Comparison of ENCODE assay signal across 26 cellular contexts in genomic region chr10:1519391-1519790, GRCh38.
DNase-seq lines count a peak whose midpoint lies in the region; ATAC-seq, FAIRE-seq and TF ChIP-seq lines count a peak whose summit lies in the region.
"Had no signal": no experiment of that assay in that cellular context is flagged by ENCODE, and none has a peak within 500 bp of the region (broad histone marks: within the 10 kb centered on the region; RNA-seq: fewer than 3 reads in every experiment).

No MANE protein-coding gene starts in this region.

- H3K27ac Mint-ChIP-seq in Calu3 (ENCODE audit: unreplicated experiment): no peak overlapping the region
- H3K27ac Mint-ChIP-seq in CD8-positive, alpha-beta T cell: no peak overlapping the region
- H3K27ac Mint-ChIP-seq: B cell; CD4-positive, alpha-beta memory T cell; CD4-positive, CD25-positive, alpha-beta regulatory T cell had no signal

- no peak overlapping the region for H3K4me3 Mint-ChIP-seq in Calu3 (ENCODE audit: low read depth, unreplicated experiment)
- H3K4me3 Mint-ChIP-seq in CD8-positive, alpha-beta T cell: no peak overlapping the region
- H3K4me3 Mint-ChIP-seq: B cell; CD4-positive, alpha-beta memory T cell; CD4-positive, CD25-positive, alpha-beta regulatory T cell had no signal

- H3K36me3 ChIP-seq in CD8-positive, alpha-beta T cell (ENCODE audit: insufficient read depth, low read length): no peaks in the 10 kb centered on the region
- H3K36me3 ChIP-seq: BLaER1 treated with 17β-estradiol and CSF1 and Interleukin-3, amounts not matched to agents 10 nM and 100 nM had no signal

- no peaks in the 10 kb centered on the region for H3K4me1 ChIP-seq in right cardiac atrium (ENCODE audit: control insufficient read depth, insufficient read depth, low read length)
- no peaks in the 10 kb centered on the region for H3K4me1 ChIP-seq in CD8-positive, alpha-beta T cell (ENCODE audit: insufficient read depth, low read length)
- H3K4me1 ChIP-seq: A549 had no signal

- peaks cover 48% of the 10 kb centered on the region for H3K27me3 Mint-ChIP-seq in Calu3 (ENCODE audit: unreplicated experiment)
- peaks cover 2% of the 10 kb centered on the region for H3K27me3 Mint-ChIP-seq in CD8-positive, alpha-beta T cell (ENCODE audit: low read depth)
- H3K27me3 Mint-ChIP-seq: CD4-positive, CD25-positive, alpha-beta regulatory T cell had no signal

- FAIRE-seq in GM12891 (lab: Jason Lieb, UNC): peak; percentile 51
- FAIRE-seq: A549, GM19239 had no signal

- no peaks in the 10 kb centered on the region for H3K27me3 ChIP-seq in right cardiac atrium (ENCODE audit: control insufficient read depth, insufficient read depth)
- H3K27me3 ChIP-seq in CD8-positive, alpha-beta T cell (ENCODE audit: insufficient read depth, low read length): no peaks in the 10 kb centered on the region
- H3K27me3 ChIP-seq: BLaER1 treated with 17β-estradiol and CSF1 and Interleukin-3, amounts not matched to agents 10 nM and 100 nM had no signal

- POLR2A ChIA-PET in CD8-positive, alpha-beta T cell (lab: Charles Lee): no interaction called here

- DNase-seq in cardiac septum (ENCODE audit: low spot score) (peak; percentile 27), right cardiac atrium (no peak), GM12891 (ENCODE audit: insufficient read length, low spot score) (no peak), coronary artery (ENCODE audit: low spot score) (peak; percentile 33), islet precursor cell (peak; percentile 35), Calu3 (no peak), CD1c-positive myeloid dendritic cell (ENCODE audit: extremely low spot score) (no peak)
- no peak for DNase-seq in CD8-positive, alpha-beta T cell
- DNase-seq: AML-193; Caco-2; CD4-positive, alpha-beta memory T cell; CD4-positive, CD25-positive, alpha-beta regulatory T cell; DMS 273 treated with DMSO at 0.1 percent for 48 hours; DMS153; DMS53; DMS79; DND-41; EL; GDM1 had no signal

- no peak for ATAC-seq in right cardiac atrium
- ATAC-seq in CD8-positive, alpha-beta T cell: no peak
- ATAC-seq: A549, GM12878 had no signal

- CTCF ChIA-PET in Calu3 (lab: Charles Lee): no interaction called here
- CTCF ChIA-PET in CD8-positive, alpha-beta T cell (lab: Charles Lee): no interaction called here

- H3K4me1 Mint-ChIP-seq in Calu3 (ENCODE audit: low read depth, unreplicated experiment): no peaks in the 10 kb centered on the region
- H3K4me1 Mint-ChIP-seq in CD8-positive, alpha-beta T cell (ENCODE audit: low read depth): no peaks in the 10 kb centered on the region
- H3K4me1 Mint-ChIP-seq: CD4-positive, alpha-beta memory T cell; CD4-positive, CD25-positive, alpha-beta regulatory T cell had no signal

- TF ChIP-seq CTCF in coronary artery (IDR thresholded peaks at IDR 0.05) (no peak), Calu3 (IDR thresholded peaks at IDR 0.05; ENCODE audit: unreplicated experiment) (no peak)
- no peak for TF ChIP-seq CTCF in CD8-positive, alpha-beta T cell (IDR thresholded peaks at IDR 0.05)

- TF ChIP-seq POLR2A in GM12891 (IDR thresholded peaks at IDR 0.05; ENCODE audit: low read depth, low read length): no peak

- H3K36me3 Mint-ChIP-seq in Calu3 (ENCODE audit: insufficient read depth, unreplicated experiment): no peaks in the 10 kb centered on the region
- H3K36me3 Mint-ChIP-seq in CD8-positive, alpha-beta T cell: no peaks in the 10 kb centered on the region
- H3K36me3 Mint-ChIP-seq: CD4-positive, alpha-beta memory T cell; CD4-positive, CD25-positive, alpha-beta regulatory T cell had no signal

- H3K4me3 ChIP-seq in right cardiac atrium (ENCODE audit: low read length): no peak overlapping the region
- H3K4me3 ChIP-seq in coronary artery: no peak overlapping the region
- H3K4me3 ChIP-seq in CD8-positive, alpha-beta T cell (ENCODE audit: low read depth, low read length): no peak overlapping the region
- H3K4me3 ChIP-seq: A549; BLaER1 treated with 17β-estradiol and CSF1 and Interleukin-3, amounts not matched to agents 10 nM and 100 nM; GM12878 had no signal

- H3K9me3 Mint-ChIP-seq in Calu3 (ENCODE audit: low read depth, unreplicated experiment): peaks cover 2% of the 10 kb centered on the region
- H3K9me3 Mint-ChIP-seq in CD8-positive, alpha-beta T cell: no peaks in the 10 kb centered on the region
- H3K9me3 Mint-ChIP-seq: CD4-positive, alpha-beta memory T cell had no signal

- H3K27ac ChIP-seq in right cardiac atrium (ENCODE audit: low read length): no peak overlapping the region
- no peak overlapping the region for H3K27ac ChIP-seq in coronary artery
- H3K27ac ChIP-seq in CD8-positive, alpha-beta T cell (ENCODE audit: low read depth, low read length): no peak overlapping the region
- H3K27ac ChIP-seq: 22Rv1; A549; BLaER1 treated with 17β-estradiol and CSF1 and Interleukin-3, amounts not matched to agents 10 nM and 100 nM; C4-2B had no signal

- intact Hi-C loops in cardiac septum (cut with DNase I): no loop called here
- intact Hi-C loops in right cardiac atrium (cut with DNase I): no loop called here
- intact Hi-C loops in Calu3 (cut with micrococcal nuclease; ENCODE audit: unreplicated experiment): no loop called here
- intact Hi-C loops in CD8-positive, alpha-beta T cell (cut with DNase I, micrococcal nuclease): no loop called here

- no TSS peak for BruUV-seq in Calu3 (replicated peaks; lab: Mats Ljungman, UMichigan)

- WGBS in right cardiac atrium: 89% methylated on average over 6 of the region's 6 CpGs

- no peaks in the 10 kb centered on the region for H3K9me3 ChIP-seq in right cardiac atrium (ENCODE audit: control insufficient read depth, low read length)
- H3K9me3 ChIP-seq in CD8-positive, alpha-beta T cell (ENCODE audit: low read length): no peaks in the 10 kb centered on the region
- H3K9me3 ChIP-seq: A549; BLaER1 treated with 17β-estradiol and CSF1 and Interleukin-3, amounts not matched to agents 10 nM and 100 nM; Caco-2 had no signal

TF ChIP-seq in GM12891, 5 proteins besides CTCF, POLR2A, EP300 and RAD21:
- TF ChIP-seq PAX5 (IDR thresholded peaks at IDR 0.05; ENCODE audit: insufficient read depth, low read length, severe bottlenecking): no peak
- TF ChIP-seq TAF1 (IDR thresholded peaks at IDR 0.05; ENCODE audit: low read depth, low read length): no peak
- no peak for TF ChIP-seq SPI1 (IDR thresholded peaks at IDR 0.05; ENCODE audit: low read depth, low read length)
- no peak for TF ChIP-seq POLR2AphosphoS5 (IDR thresholded peaks at IDR 0.05; ENCODE audit: low read depth, low read length)
- TF ChIP-seq POU2F2 (IDR thresholded peaks at IDR 0.05; ENCODE audit: low read depth, low read length): no peak

Comparison
In these comparisons a context has a peak if more than half of its experiments do, and no peak if none do; other contexts are left out.
1. DNase-seq: peak in cardiac septum (single experiment), coronary artery (single experiment) and islet precursor cell (single experiment); none in right cardiac atrium (0 of 3), GM12891 (single experiment), Calu3 (single experiment), CD1c-positive myeloid dendritic cell (single experiment) and CD8-positive, alpha-beta T cell (0 of 7).